Comparison of ENCODE assay signal across 18 cellular contexts in genomic region chr1:223741861-223742260, GRCh38. TPM values are rescaled to one million over a fixed set of nuclear protein-coding genes. Genes with fewer than 3 reads are reported as not detected.
DNase-seq lines count a peak whose midpoint lies in the region; ATAC-seq, FAIRE-seq and TF ChIP-seq lines count a peak whose summit lies in the region.
"Had no signal": no experiment of that assay in that cellular context is flagged by ENCODE, and none has a peak within 500 bp of the region (broad histone marks: within the 10 kb centered on the region; RNA-seq: fewer than 3 reads in every experiment).

No MANE protein-coding gene starts in this region.

- H3K4me2 ChIP-seq in mammary epithelial cell (ENCODE audit: insufficient read depth, low read depth, low read length), result no peak overlapping the region
- H3K4me2 ChIP-seq in keratinocyte (ENCODE audit: control insufficient read depth, extremely low read depth, insufficient read depth, low read depth, low read length), result peak overlapping the region; percentile 22
- H3K4me2 ChIP-seq: KMS-11 had no signal

- H3K9ac ChIP-seq in mammary epithelial cell (ENCODE audit: insufficient read depth, low read length), result no peak overlapping the region
- H3K9ac ChIP-seq in keratinocyte (ENCODE audit: control insufficient read depth, extremely low read depth, insufficient read depth, low read length), result no peak overlapping the region
- H3K9ac ChIP-seq: KMS-11 had no signal

- 88 to 93% methylated on average over 6 of the region's 6 CpGs for WGBS in heart right ventricle, 2 donors
- WGBS in mammary epithelial cell (ENCODE audit: low coverage, missing lambda C conversion rate), result 45% methylated on average over 6 of the region's 6 CpGs
- WGBS in stomach, 5 donors, result 87 to 94% (median 90%) methylated on average over 6 of the region's 6 CpGs

- DNase-seq in heart right ventricle (no peak), cardiac septum (ENCODE audit: low spot score) (no peak), mammary epithelial cell (peak; percentile 77), keratinocyte (ENCODE audit: low read depth, low spot score) (peak; percentile 85), stomach (no peak), MV-4-11 (lab: John Stamatoyannopoulos, UW) (no peak), 8988T (no peak)
- DNase-seq: activated CD8-positive, alpha-beta memory T cell treated with anti-CD3 and anti-CD28 coated beads, Interleukin-2, amount 50 U/mL, for 4 hours; activated naive CD4-positive, alpha-beta T cell treated with Interleukin-2 at 50 U/mL for 16 hours; effector CD4-positive, alpha-beta T cell; NK-92 treated with Interleukin-12 subunit alpha and Interleukin-12 subunit beta, amount 100 ng/mL, for 24 hours; Right ventricle myocardium superior; stimulated activated naive CD4-positive, alpha-beta T cell; T-helper 17 cell had no signal

- H3K27ac ChIP-seq in heart right ventricle (peak overlapping the region in 7 of 10 donors; percentile 15 to 85 (median 66)), mammary epithelial cell (ENCODE audit: insufficient read depth, low read depth, low read length) (no peak overlapping the region), keratinocyte (ENCODE audit: control insufficient read depth, insufficient read depth, low read length) (peak overlapping the region; percentile 55), stomach (peak overlapping the region; percentile 53 to 94 (median 89))
- H3K27ac ChIP-seq: HL-60, KMS-11 had no signal

- TF ChIP-seq CTCF in heart right ventricle (IDR thresholded peaks at IDR 0.05), result no peak
- TF ChIP-seq CTCF in mammary epithelial cell (conservative IDR thresholded peaks at IDR 0.05 in 1 of 2, IDR thresholded peaks at IDR 0.05 in 1 of 2; ENCODE audit: extremely low read depth in 1 of 2, insufficient read depth in 1 of 2, low read depth in 1 of 2, low read length in 2 of 2), result no peak
- no peak for TF ChIP-seq CTCF in keratinocyte (optimal IDR thresholded peaks at IDR 0.05 in 1 of 3, IDR thresholded peaks at IDR 0.05 in 1 of 3, conservative IDR thresholded peaks at IDR 0.05 in 1 of 3; ENCODE audit: extremely low read depth in 1 of 3, insufficient read depth in 2 of 3, low read length in 3 of 3)
- no peak for TF ChIP-seq CTCF in stomach (IDR thresholded peaks at IDR 0.05)

- H3K9me3 ChIP-seq in heart right ventricle (no peaks in the 10 kb centered on the region), mammary epithelial cell (replicated peaks; ENCODE audit: insufficient read depth, low read length) (no peaks in the 10 kb centered on the region), keratinocyte (ENCODE audit: control insufficient read depth, low read depth, low read length) (no peaks in the 10 kb centered on the region), stomach (no peaks in the 10 kb centered on the region)

- TF ChIP-seq POLR2A in stomach (IDR thresholded peaks at IDR 0.05), result no peak

- H3K27me3 ChIP-seq in heart right ventricle, result no peaks in the 10 kb centered on the region
- no peaks in the 10 kb centered on the region for H3K27me3 ChIP-seq in mammary epithelial cell (ENCODE audit: insufficient read depth, low read length)
- H3K27me3 ChIP-seq in keratinocyte (ENCODE audit: control insufficient read depth, extremely low read depth, insufficient read depth, low read length), result no peaks in the 10 kb centered on the region
- no peaks in the 10 kb centered on the region for H3K27me3 ChIP-seq in stomach

- H3K79me2 ChIP-seq in mammary epithelial cell (ENCODE audit: insufficient read depth, low read length) (peaks cover 87% of the 10 kb centered on the region), keratinocyte (ENCODE audit: control insufficient read depth, insufficient read depth, low read length) (peaks cover 34% of the 10 kb centered on the region)

- H3K9me1 ChIP-seq in keratinocyte (ENCODE audit: control insufficient read depth, extremely low read depth, insufficient read depth, low read length), result peaks cover 2% of the 10 kb centered on the region

- intact Hi-C loops in heart right ventricle (cut with DNase I), result no loop called here
- intact Hi-C loops in cardiac septum (cut with DNase I), result no loop called here
- intact Hi-C loops in mammary epithelial cell (cut with micrococcal nuclease), result no loop called here
- intact Hi-C loops in stomach (cut with DNase I; ENCODE audit: low total_unique reads), result no loop called here

- in situ Hi-C loops in mammary epithelial cell (cut with MboI; ENCODE audit: low sequenced_read_pairs in 2 of 2), result no loop called here

- H3K4me3 ChIP-seq in heart right ventricle, result no peak overlapping the region
- H3K4me3 ChIP-seq in mammary epithelial cell (replicated peaks in 1 of 3; ENCODE audit: insufficient read depth in 1 of 3, low read depth in 2 of 3, low read length in 3 of 3), result no peak overlapping the region
- no peak overlapping the region for H3K4me3 ChIP-seq in keratinocyte (ENCODE audit: control insufficient read depth in 2 of 3, extremely low read depth in 1 of 3, insufficient read depth in 2 of 3, low read depth in 1 of 3, low read length in 3 of 3)
- H3K4me3 ChIP-seq in stomach, result no peak overlapping the region

- CTCF ChIA-PET in mammary epithelial cell (lab: Charles Lee; ENCODE audit: low non-redundant PET), result no interaction called here

- peak; percentile 88 for FAIRE-seq in keratinocyte (lab: Jason Lieb, UNC)

- H3K36me3 ChIP-seq in heart right ventricle, result peaks cover 0 to 50% (median 25%) of the 10 kb centered on the region in 9 donors
- peaks cover 34% of the 10 kb centered on the region for H3K36me3 ChIP-seq in mammary epithelial cell (ENCODE audit: insufficient read depth, low read length)
- H3K36me3 ChIP-seq in keratinocyte (ENCODE audit: control insufficient read depth in 2 of 2, extremely low read depth in 1 of 2, insufficient read depth in 2 of 2, low read length in 2 of 2), result peaks cover 30 to 37% of the 10 kb centered on the region in 2 experiments
- H3K36me3 ChIP-seq in stomach, result peaks cover 31 to 59% (median 39%) of the 10 kb centered on the region in 4 donors

- no peak for TF ChIP-seq EP300 in stomach (IDR thresholded peaks at IDR 0.05)

- no peak for ATAC-seq in heart right ventricle
- no peak for ATAC-seq in GM21526 (IDR thresholded peaks at IDR 0.05; ENCODE audit: low FRiP score, unreplicated experiment)
- ATAC-seq: activated CD4-positive, CD25-positive, alpha-beta regulatory T cell treated with anti-CD3 and anti-CD28 coated beads, Interleukin-2, amount 50 U/mL, for 24 hours; T-helper 17 cell had no signal

- H3K4me1 ChIP-seq in heart right ventricle (peaks cover 19 to 78% (median 48%) of the 10 kb centered on the region in 9 donors), mammary epithelial cell (ENCODE audit: insufficient read depth, low read length) (peaks cover 37% of the 10 kb centered on the region), keratinocyte (ENCODE audit: control insufficient read depth, extremely low read depth, insufficient read depth, low read length) (peaks cover 49% of the 10 kb centered on the region), stomach (peaks cover 41 to 88% (median 62%) of the 10 kb centered on the region in 4 donors)

- no TSS peak for BruUV-seq in mammary epithelial cell (replicated peaks; lab: Mats Ljungman, UMichigan)

- H4K20me1 ChIP-seq in mammary epithelial cell (ENCODE audit: insufficient read depth, low read length) (no peaks in the 10 kb centered on the region), keratinocyte (ENCODE audit: control insufficient read depth, extremely low read depth, insufficient read depth, low read length) (peaks cover 8% of the 10 kb centered on the region)

- H2AFZ ChIP-seq in mammary epithelial cell (ENCODE audit: low read depth, low read length), result no peak overlapping the region
- no peak overlapping the region for H2AFZ ChIP-seq in keratinocyte (ENCODE audit: control insufficient read depth, low read length)

- dilution Hi-C loops in mammary epithelial cell (cut with HindIII; ENCODE audit: low sequenced_read_pairs), result no loop called here
- dilution Hi-C loops in keratinocyte (cut with MboI; ENCODE audit: extremely low pct_ligation_motif_present, low sequenced_read_pairs), result no loop called here

RNA-seq across cellular contexts. Expression of gene CAPN2, which starts 29.5 kb away (rescaled TPM):
- 100 to 1,000 TPM in 1 of 10 donors, 10 to 100 TPM in 9; 65.6 to 104 (median 77.6) TPM for total RNA-seq in heart right ventricle
- 100 to 1,000 TPM in 1 of 2 donors, 10 to 100 TPM in 1; 62.4 to 107 TPM for polyA plus RNA-seq in heart right ventricle
- 80.0 TPM for total RNA-seq in cardiac septum
- 100 to 1,000 TPM; 270 to 454 TPM for total RNA-seq in mammary epithelial cell
- 234 TPM for polyA plus RNA-seq in mammary epithelial cell
- polyA minus RNA-seq in mammary epithelial cell, result 517 TPM
- polyA plus RNA-seq in keratinocyte, result 278 to 366 TPM (median 350 TPM) in 3 replicates
- polyA plus RNA-seq in keratinocyte (2011; ENCODE audit: low read depth), result 134 TPM
- polyA plus RNA-seq in keratinocyte (2011; cell fraction: cytosol; rRNA removed), result 291 and 382 TPM in 2 replicates
- 489 and 510 TPM in 2 replicates for polyA plus RNA-seq in keratinocyte (2011; cell fraction: nucleus; rRNA removed)
- polyA plus RNA-seq in keratinocyte (2012; ENCODE audit: low replicate concordance), result 174 and 413 TPM in 2 replicates
- polyA minus RNA-seq in keratinocyte, result 279 to 391 TPM (median 316 TPM) in 3 replicates
- 330 TPM for polyA minus RNA-seq in keratinocyte (2011; cell fraction: cytosol; rRNA and poly(A)+ RNA removed)
- polyA minus RNA-seq in keratinocyte (2011; cell fraction: nucleus; rRNA and poly(A)+ RNA removed), result 168 and 240 TPM in 2 replicates
- total RNA-seq in stomach, result 100 to 1,000 TPM; 224 to 739 (median 358) TPM
- polyA plus RNA-seq in stomach, result 100 to 1,000 TPM; 128 to 171 (median 161) TPM

Comparison
In these comparisons a context has a peak if more than half of its experiments do, and no peak if none do; other contexts are left out.
1. DNase-seq: peak in mammary epithelial cell (single experiment) and keratinocyte (single experiment); none in heart right ventricle (0 of 2), cardiac septum (single experiment), stomach (single experiment), MV-4-11 (single experiment) and 8988T (single experiment).